ENCODE assay signal across 25 cellular contexts in genomic region chr10:96061232-96061631, GRCh38.
"Had no signal": no experiment of that assay in that cellular context is flagged by ENCODE, and none has a peak within 500 bp of the region (broad histone marks: within the 10 kb centered on the region; RNA-seq: fewer than 3 reads in every experiment).

No MANE protein-coding gene starts in this region.

- FAIRE-seq: endometrium, islet of Langerhans, keratinocyte had no signal

- H3K9me3 ChIP-seq: colonic mucosa, esophagus squamous epithelium, gastrocnemius medialis, heart right ventricle, left lung, lower lobe of right lung, mucosa of descending colon had no signal

- H3K4me1 ChIP-seq: colonic mucosa, esophagus squamous epithelium, gastrocnemius medialis, heart right ventricle, left lung, lower lobe of right lung had no signal

- H3K27ac ChIP-seq: colonic mucosa, epithelial cell of prostate, esophagus squamous epithelium, gastrocnemius medialis, heart right ventricle, left lung, lower lobe of right lung had no signal

- H3K4me3 ChIP-seq: colonic mucosa, esophagus squamous epithelium, gastrocnemius medialis, heart right ventricle, left lung, lower lobe of right lung, mucosa of descending colon had no signal

- ATAC-seq: effector memory CD8-positive, alpha-beta T cell; esophagus mucosa; gastrocnemius medialis; heart right ventricle; left cardiac atrium; left lung; left ventricle myocardium superior; lower lobe of right lung; mucosa of descending colon had no signal

- DNase-seq: colonic mucosa; cortex of kidney; effector CD8-positive, alpha-beta T cell; effector memory CD8-positive, alpha-beta T cell; endodermal cell; esophagus squamous epithelium; foreskin fibroblast; foreskin melanocyte; gastrocnemius medialis; glutamatergic neuron; head of caudate nucleus; heart right ventricle; hippocampal formation; left cardiac atrium; left lung; left ventricle myocardium superior; lower lobe of right lung; mesenchymal stem cell; mucosa of descending colon; naive B cell had no signal

- H3K27me3 ChIP-seq: colonic mucosa, esophagus squamous epithelium, gastrocnemius medialis, heart right ventricle, left lung had no signal
